1 cellular context compared by ENCODE assay signal in the genomic region with DNA sequence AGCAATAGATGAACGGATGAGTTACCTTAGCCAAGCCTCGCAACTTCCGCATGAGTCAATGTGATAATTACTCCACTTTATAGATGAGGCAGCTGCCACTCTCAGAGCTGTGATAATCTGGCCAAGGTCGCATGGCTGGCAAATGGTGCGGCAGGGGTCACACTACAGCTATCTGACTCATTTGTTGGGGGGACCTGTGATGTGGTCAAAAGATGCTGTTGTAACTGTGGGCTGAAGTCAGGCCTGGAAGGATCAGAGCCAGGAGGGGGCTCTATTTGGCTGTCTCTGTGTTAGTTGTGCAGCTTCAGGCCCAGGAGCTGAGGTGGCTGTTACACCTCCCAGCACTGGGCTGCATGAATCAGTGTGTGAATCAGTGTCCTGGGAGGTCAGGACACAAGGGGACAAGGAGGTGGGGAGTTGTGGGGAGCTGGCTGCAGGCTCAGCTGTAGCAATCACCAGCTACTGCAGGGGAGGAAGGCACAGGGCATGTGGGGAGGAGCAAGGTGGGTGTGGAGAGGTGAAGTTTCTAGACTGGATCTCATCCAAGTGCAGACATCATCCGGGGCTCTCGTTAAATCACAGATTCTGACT.
TF ChIP-seq lines count a peak whose summit lies in the region.

No MANE protein-coding gene starts in this region.

TF ChIP-seq in SK-N-SH treated with all-trans-retinoic acid at 6 μM for 48 hours, 23 proteins besides CTCF, POLR2A, EP300 and RAD21 (continued from another document):
- TF ChIP-seq, protein P1, sequence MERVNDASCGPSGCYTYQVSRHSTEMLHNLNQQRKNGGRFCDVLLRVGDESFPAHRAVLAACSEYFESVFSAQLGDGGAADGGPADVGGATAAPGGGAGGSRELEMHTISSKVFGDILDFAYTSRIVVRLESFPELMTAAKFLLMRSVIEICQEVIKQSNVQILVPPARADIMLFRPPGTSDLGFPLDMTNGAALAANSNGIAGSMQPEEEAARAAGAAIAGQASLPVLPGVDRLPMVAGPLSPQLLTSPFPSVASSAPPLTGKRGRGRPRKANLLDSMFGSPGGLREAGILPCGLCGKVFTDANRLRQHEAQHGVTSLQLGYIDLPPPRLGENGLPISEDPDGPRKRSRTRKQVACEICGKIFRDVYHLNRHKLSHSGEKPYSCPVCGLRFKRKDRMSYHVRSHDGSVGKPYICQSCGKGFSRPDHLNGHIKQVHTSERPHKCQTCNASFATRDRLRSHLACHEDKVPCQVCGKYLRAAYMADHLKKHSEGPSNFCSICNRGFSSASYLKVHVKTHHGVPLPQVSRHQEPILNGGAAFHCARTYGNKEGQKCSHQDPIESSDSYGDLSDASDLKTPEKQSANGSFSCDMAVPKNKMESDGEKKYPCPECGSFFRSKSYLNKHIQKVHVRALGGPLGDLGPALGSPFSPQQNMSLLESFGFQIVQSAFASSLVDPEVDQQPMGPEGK (CRISPR knock-in tag; IDR thresholded peaks at IDR 0.05; ENCODE audit: borderline replicate concordance): no peak
- TF ChIP-seq CSRNP3 (CRISPR knock-in tag; IDR thresholded peaks at IDR 0.05): no peak
- TF ChIP-seq, protein P2, sequence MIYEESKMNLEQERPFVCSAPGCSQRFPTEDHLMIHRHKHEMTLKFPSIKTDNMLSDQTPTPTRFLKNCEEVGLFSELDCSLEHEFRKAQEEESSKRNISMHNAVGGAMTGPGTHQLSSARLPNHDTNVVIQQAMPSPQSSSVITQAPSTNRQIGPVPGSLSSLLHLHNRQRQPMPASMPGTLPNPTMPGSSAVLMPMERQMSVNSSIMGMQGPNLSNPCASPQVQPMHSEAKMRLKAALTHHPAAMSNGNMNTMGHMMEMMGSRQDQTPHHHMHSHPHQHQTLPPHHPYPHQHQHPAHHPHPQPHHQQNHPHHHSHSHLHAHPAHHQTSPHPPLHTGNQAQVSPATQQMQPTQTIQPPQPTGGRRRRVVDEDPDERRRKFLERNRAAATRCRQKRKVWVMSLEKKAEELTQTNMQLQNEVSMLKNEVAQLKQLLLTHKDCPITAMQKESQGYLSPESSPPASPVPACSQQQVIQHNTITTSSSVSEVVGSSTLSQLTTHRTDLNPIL (CRISPR knock-in tag; IDR thresholded peaks at IDR 0.05; ENCODE audit: low read depth): no peak
- no peak for TF ChIP-seq ZFP30 (CRISPR knock-in tag; IDR thresholded peaks at IDR 0.05)
- no peak for TF ChIP-seq RARB (CRISPR knock-in tag; IDR thresholded peaks at IDR 0.05)
